ENCODE assay signal across 1 cellular context in the genomic region with DNA sequence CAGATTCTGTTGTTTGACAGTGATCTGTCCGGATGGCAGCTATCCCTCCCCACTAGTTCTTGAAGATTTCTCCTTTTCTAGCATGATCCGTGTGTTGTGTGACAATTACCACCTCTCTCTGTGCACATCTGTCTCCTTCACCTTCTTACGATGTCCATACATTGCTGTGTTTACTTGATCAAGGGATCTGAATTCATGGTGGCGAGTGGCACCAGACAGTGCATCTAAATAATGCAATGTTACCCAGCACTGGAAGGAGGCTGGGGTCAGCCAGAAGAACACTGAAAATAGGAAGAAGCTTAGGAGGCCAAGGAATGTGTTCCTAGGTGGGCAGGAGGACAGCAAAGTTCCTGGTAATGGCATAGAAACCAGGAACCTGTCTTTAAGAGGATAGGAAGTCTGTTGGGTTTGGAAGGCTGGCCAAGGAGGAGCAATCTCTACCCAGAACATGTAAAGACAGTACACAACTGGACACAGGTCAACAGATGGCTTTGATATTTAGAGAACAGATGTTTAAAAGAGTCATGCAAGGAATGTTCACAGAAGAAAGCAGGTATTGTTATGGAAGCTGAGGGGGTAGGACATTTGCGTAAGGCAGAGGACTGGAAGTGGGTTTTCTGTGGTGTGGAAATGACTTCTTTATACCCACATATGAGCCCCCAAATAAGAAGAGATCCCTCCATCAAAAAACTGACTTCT.
TF ChIP-seq lines count a peak whose summit lies in the region.

No MANE protein-coding gene starts in this region.

TF ChIP-seq in WTC11, 78 proteins besides CTCF, POLR2A, EP300 and RAD21 (continued from another document):
- TF ChIP-seq ZNF317 (CRISPR knock-in tag; IDR thresholded peaks at IDR 0.05; ENCODE audit: borderline replicate concordance, low read depth) (peak; percentile 50; the same call in 1 of the 2 replicates), MYBL2 (CRISPR knock-in tag; IDR thresholded peaks at IDR 0.05) (no peak)
